In the genomic region with DNA sequence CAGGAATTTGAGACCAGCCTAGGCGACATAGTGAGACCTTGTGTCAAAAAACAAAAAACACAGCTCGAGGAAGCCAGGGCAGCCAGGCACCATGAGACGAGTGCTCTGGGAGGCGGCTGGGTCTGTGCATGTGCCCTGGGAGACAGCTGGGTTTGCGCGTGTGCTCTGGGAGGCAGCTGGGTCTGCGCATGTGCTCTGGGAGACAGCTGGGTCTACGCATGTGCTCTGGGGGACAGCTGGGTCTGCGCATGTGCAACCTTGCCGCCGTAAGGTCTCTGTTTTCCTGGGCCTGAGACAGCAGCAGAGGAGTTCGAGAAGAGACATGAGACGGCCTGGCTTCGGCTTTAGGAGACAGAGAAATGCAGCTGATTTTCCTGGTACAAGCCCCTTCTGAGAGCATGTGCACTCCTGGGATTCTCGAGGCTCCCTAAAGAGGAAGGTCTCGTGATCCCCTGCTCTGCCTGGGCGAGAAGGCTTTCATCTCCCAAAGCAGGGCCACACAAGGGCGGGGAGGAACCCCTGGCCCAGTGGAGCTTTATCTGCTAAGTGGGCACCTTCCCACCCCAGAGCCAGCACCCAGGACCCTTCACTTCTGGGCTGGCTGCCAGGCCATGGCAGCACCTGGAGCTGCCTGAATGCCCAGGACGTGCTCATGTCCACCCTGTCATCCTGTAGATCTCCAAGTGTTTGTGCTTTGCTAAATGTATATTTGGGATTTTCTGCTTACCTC, we compare ENCODE assay signal across 13 cellular contexts. TPM values are rescaled to one million over a fixed set of nuclear protein-coding genes. Genes with fewer than 3 reads are reported as not detected.
A peak's percentile ranks its signal among the peaks of the same experiment; 100 is the strongest.
DNase-seq lines count a peak whose midpoint lies in the region; ATAC-seq, FAIRE-seq and TF ChIP-seq lines count a peak whose summit lies in the region.
"Had no signal": no experiment of that assay in that cellular context is flagged by ENCODE, and none has a peak within 500 bp of the region (broad histone marks: within the 10 kb centered on the region; RNA-seq: fewer than 3 reads in every experiment).

No MANE protein-coding gene starts in this region.

- WGBS in GM23248 (ENCODE audit: low coverage in 1 of 2, low lambda C conversion rate in 2 of 2, missing lambda C conversion rate in 2 of 2), 2 experiments, result 50 to 51% methylated on average over 17 to 19 of the region's 19 CpGs
- 87 to 92% methylated on average over 14 to 19 of the region's 19 CpGs for WGBS in body of pancreas, 2 donors

- H3K9me2 ChIP-seq in GM23248 (ENCODE audit: insufficient read depth), result no peaks in the 10 kb centered on the region

- H3K4me1 ChIP-seq in GM23248 (ENCODE audit: insufficient read depth) (peaks cover 72% of the 10 kb centered on the region), body of pancreas (no peaks in the 10 kb centered on the region)

- ATAC-seq in sciatic nerve (no peak), GM19455 (IDR thresholded peaks at IDR 0.05; ENCODE audit: unreplicated experiment) (no peak), body of pancreas (no peak)
- ATAC-seq: gastrocnemius medialis had no signal

- TF ChIP-seq CTCF in brain microvascular endothelial cell (IDR thresholded peaks at IDR 0.05; ENCODE audit: low read depth, low read length, missing control alignments) (no peak), body of pancreas (IDR thresholded peaks at IDR 0.05) (no peak)

- no peaks in the 10 kb centered on the region for H4K20me1 ChIP-seq in GM23248 (ENCODE audit: insufficient read depth)

- no peak overlapping the region for H3K4me3 ChIP-seq in GM23248
- no peak overlapping the region for H3K4me3 ChIP-seq in brain microvascular endothelial cell (ENCODE audit: low read depth, low read length)
- no peak overlapping the region for H3K4me3 ChIP-seq in body of pancreas
- H3K4me3 ChIP-seq: gastrocnemius medialis, suprapubic skin had no signal

- H3K79me2 ChIP-seq in GM23248 (ENCODE audit: insufficient read depth), result peaks cover 2% of the 10 kb centered on the region; the same call in 1 of the 2 replicates

- peaks cover 59% of the 10 kb centered on the region for H3F3A ChIP-seq in GM23248 (ENCODE audit: insufficient read depth)

- peak overlapping the region; percentile 43 for H3K9ac ChIP-seq in GM23248

- peak overlapping the region; percentile 7 for H2AFZ ChIP-seq in GM23248

- H3K36me3 ChIP-seq in GM23248 (ENCODE audit: low read depth), result no peaks in the 10 kb centered on the region
- no peaks in the 10 kb centered on the region for H3K36me3 ChIP-seq in brain microvascular endothelial cell (replicated peaks)
- no peaks in the 10 kb centered on the region for H3K36me3 ChIP-seq in body of pancreas (replicated peaks in 1 of 2; ENCODE audit: insufficient read depth in 1 of 2, low read depth in 2 of 2)
- H3K36me3 ChIP-seq: gastrocnemius medialis, suprapubic skin had no signal

- no peak for TF ChIP-seq POLR2A in body of pancreas (IDR thresholded peaks at IDR 0.05)

- peak; percentile 57 for DNase-seq in GM23248
- peak; percentile 91 to 97 for DNase-seq in NCI-H524 (lab: John Stamatoyannopoulos, UW)
- no peak for DNase-seq in brain microvascular endothelial cell
- peak; percentile 56 for DNase-seq in sciatic nerve (ENCODE audit: low spot score)
- DNase-seq in HTR-8/SVneo (ENCODE audit: insufficient read length, low spot score), result no peak
- no peak for DNase-seq in body of pancreas
- DNase-seq: activated CD4-positive, alpha-beta T cell treated with anti-CD3 and anti-CD28 coated beads for 4 hours; aorta; gastrocnemius medialis; T-helper 1 cell had no signal

- H3K9me3 ChIP-seq in GM23248 (ENCODE audit: low read depth), result no peaks in the 10 kb centered on the region
- no peaks in the 10 kb centered on the region for H3K9me3 ChIP-seq in body of pancreas
- H3K9me3 ChIP-seq: gastrocnemius medialis, suprapubic skin had no signal

- no peak for FAIRE-seq in HTR-8/SVneo (lab: Jason Lieb, UNC)
- FAIRE-seq: D721Med had no signal

- in situ Hi-C loops in GM23248 (cut with MboI), result no loop called here
- in situ Hi-C loops in brain microvascular endothelial cell (cut with HindIII; ENCODE audit: low pct_ligation_motif_present, low sequenced_read_pairs), result no loop called here

- intact Hi-C loops in sciatic nerve (cut with DNase I) (no loop called here), body of pancreas (cut with DNase I) (no loop called here)

- H3K27ac ChIP-seq in GM23248 (peak overlapping the region; percentile 74), brain microvascular endothelial cell (peak overlapping the region; percentile 15), body of pancreas (no peak overlapping the region)
- H3K27ac ChIP-seq: gastrocnemius medialis, suprapubic skin had no signal

- H3K27me3 ChIP-seq in GM23248 (replicated peaks; ENCODE audit: insufficient read depth) (no peaks in the 10 kb centered on the region), brain microvascular endothelial cell (replicated peaks) (no peaks in the 10 kb centered on the region), body of pancreas (no peaks in the 10 kb centered on the region)
- H3K27me3 ChIP-seq: suprapubic skin had no signal

- H3K4me2 ChIP-seq in GM23248 (ENCODE audit: unreplicated experiment), result peak overlapping the region; percentile 42

RNA-seq across cellular contexts. Expression of a gene that starts 3.5 kb away (rescaled TPM):
- total RNA-seq in GM23248 (2014; rRNA removed; shearing (Covaris generic)), result 3.9 and 5.5 TPM in 2 replicates
- polyA plus RNA-seq in GM23248 (2016; fragmentation: Nextera tagmentation; extraction: Ambion mirVana), result 12.9 and 15.1 TPM in 2 replicates
- total RNA-seq in sciatic nerve, result 3.6 TPM
- total RNA-seq in body of pancreas, result not detected
- total RNA-seq: gastrocnemius medialis had no signal

RNA-seq across cellular contexts. Expression of a gene that starts 47.8 kb away (rescaled TPM):
- total RNA-seq in GM23248 (2014; rRNA removed; shearing (Covaris generic)), result 14.4 and 15.8 TPM in 2 replicates
- polyA plus RNA-seq in GM23248 (2016; fragmentation: Nextera tagmentation; extraction: Ambion mirVana), result 12.4 and 13.3 TPM in 2 replicates
- total RNA-seq in sciatic nerve, result 50.4 TPM
- total RNA-seq in body of pancreas, result 10 to 100 TPM in 1 of 2 donors, 1 to 10 TPM in 1; 9.6 to 11.4 TPM
- polyA plus RNA-seq: aorta had no signal

Comparison
In these comparisons a context has a peak if more than half of its experiments do, and no peak if none do; other contexts are left out.
1. DNase-seq: peak in GM23248 (single experiment), NCI-H524 (2 of 2) and sciatic nerve (single experiment); none in brain microvascular endothelial cell (single experiment), HTR-8/SVneo (single experiment) and body of pancreas (0 of 4).
2. H3K27ac ChIP-seq: peak in GM23248 (single experiment) and brain microvascular endothelial cell (single experiment); none in body of pancreas (0 of 4).